ENCODE assay signal across 8 cellular contexts in genomic region chr12:101698782-101699347, GRCh38. TPM values are rescaled to one million over a fixed set of nuclear protein-coding genes. Genes with fewer than 3 reads are reported as not detected.
DNase-seq lines count a peak whose midpoint lies in the region; ATAC-seq and TF ChIP-seq lines count a peak whose summit lies in the region.

No MANE protein-coding gene starts in this region.

- peak overlapping the region; percentile 80 for H3K4me3 ChIP-seq in WI38 (ENCODE audit: low read depth, low read length)
- H3K4me3 ChIP-seq in foreskin fibroblast (ENCODE audit: low read depth in 1 of 2, low read length in 2 of 2): peak overlapping the region; percentile 54 to 80
- no peak overlapping the region for H3K4me3 ChIP-seq in trophoblast cell (ENCODE audit: low read depth, low read length)

- peaks cover 3% of the 10 kb centered on the region for H3K79me2 ChIP-seq in trophoblast cell (ENCODE audit: control insufficient read depth, insufficient read depth, low read length, poor library complexity)

- no peak overlapping the region for H4K91ac ChIP-seq in trophoblast cell (ENCODE audit: low read depth, low read length)

- H4K8ac ChIP-seq in trophoblast cell (ENCODE audit: low read depth, low read length): no peak overlapping the region

- peak overlapping the region; percentile 99 for H3K4me2 ChIP-seq in trophoblast cell (ENCODE audit: low read length)

- H3K9ac ChIP-seq in trophoblast cell (ENCODE audit: low read length): no peak overlapping the region

- no peaks in the 10 kb centered on the region for H3K36me3 Mint-ChIP-seq in stimulated activated naive CD8-positive, alpha-beta T cell treated with anti-CD3 and anti-CD28 coated beads, Interleukin-15, Interleukin-2, amounts not matched to agents 100 ng/mL and 50 ng/mL, for 24 hours (ENCODE audit: low read depth)

- no peaks in the 10 kb centered on the region for H3K27me3 ChIP-seq in trophoblast cell (ENCODE audit: insufficient read depth, low read length)

- H3K18ac ChIP-seq in trophoblast cell (ENCODE audit: low read length): no peak overlapping the region

- peak overlapping the region; percentile 88 for H3K4me3 Mint-ChIP-seq in stimulated activated naive CD8-positive, alpha-beta T cell treated with anti-CD3 and anti-CD28 coated beads, Interleukin-15, Interleukin-2, amounts not matched to agents 100 ng/mL and 50 ng/mL, for 24 hours

- ATAC-seq in stimulated activated naive CD8-positive, alpha-beta T cell treated with anti-CD3 and anti-CD28 coated beads, Interleukin-15, Interleukin-2, amounts not matched to agents 100 U/mL and 50 U/mL, for 24 hours: no peak
- no peak for ATAC-seq in HG03354 (IDR thresholded peaks at IDR 0.05; ENCODE audit: poor library complexity, severe bottlenecking, unreplicated experiment)
- no peak for ATAC-seq in HG02981 (IDR thresholded peaks at IDR 0.05; ENCODE audit: unreplicated experiment)

- H3K4me1 Mint-ChIP-seq in stimulated activated naive CD8-positive, alpha-beta T cell treated with anti-CD3 and anti-CD28 coated beads, Interleukin-15, Interleukin-2, amounts not matched to agents 100 ng/mL and 50 ng/mL, for 24 hours (ENCODE audit: low read depth): peaks cover 39% of the 10 kb centered on the region

- no peaks in the 10 kb centered on the region for H3K9me3 Mint-ChIP-seq in stimulated activated naive CD8-positive, alpha-beta T cell treated with anti-CD3 and anti-CD28 coated beads, Interleukin-15, Interleukin-2, amounts not matched to agents 100 ng/mL and 50 ng/mL, for 24 hours

- no peak overlapping the region for H3K27ac Mint-ChIP-seq in stimulated activated naive CD8-positive, alpha-beta T cell treated with anti-CD3 and anti-CD28 coated beads, Interleukin-15, Interleukin-2, amounts not matched to agents 100 ng/mL and 50 ng/mL, for 24 hours

- no peak overlapping the region for H2AK5ac ChIP-seq in trophoblast cell (ENCODE audit: low read length)

- peaks cover 7% of the 10 kb centered on the region for H3K79me1 ChIP-seq in trophoblast cell (ENCODE audit: low read length)

- H3K27me3 Mint-ChIP-seq in stimulated activated naive CD8-positive, alpha-beta T cell treated with anti-CD3 and anti-CD28 coated beads, Interleukin-15, Interleukin-2, amounts not matched to agents 100 ng/mL and 50 ng/mL, for 24 hours: no peaks in the 10 kb centered on the region

- H3K36me3 ChIP-seq in trophoblast cell (ENCODE audit: control insufficient read depth in 1 of 2, insufficient read depth in 2 of 2, low read length in 2 of 2): no peaks in the 10 kb centered on the region

- H3K27ac ChIP-seq in trophoblast cell (ENCODE audit: low read depth, low read length): no peak overlapping the region

- no peak overlapping the region for H2AFZ ChIP-seq in trophoblast cell (ENCODE audit: insufficient read depth, low read length, poor library complexity)

- no peaks in the 10 kb centered on the region for H3K9me3 ChIP-seq in trophoblast cell (ENCODE audit: insufficient read depth, low read depth, low read length)

- H4K12ac ChIP-seq in trophoblast cell (ENCODE audit: low read depth, low read length): no peak overlapping the region

- H2BK12ac ChIP-seq in trophoblast cell (ENCODE audit: low read length): no peak overlapping the region

- no peak overlapping the region for H3K23ac ChIP-seq in trophoblast cell (ENCODE audit: low read length)

- TF ChIP-seq CTCF in WI38 (IDR thresholded peaks at IDR 0.05; ENCODE audit: low read depth, low read length) (no peak), foreskin fibroblast (IDR thresholded peaks at IDR 0.05; ENCODE audit: low read depth, low read length) (peak; percentile 25)

- no CpG with 5 or more reads among the region's 12 CpGs for WGBS in trophoblast cell (ENCODE audit: extremely low coverage, insufficient coverage, insufficient read length)

- DNase-seq in stimulated activated naive CD8-positive, alpha-beta T cell treated with anti-CD3 and anti-CD28 coated beads, Interleukin-15, Interleukin-2, amounts not matched to agents 100 U/mL and 50 U/mL, for 24 hours: no peak
- DNase-seq in foreskin fibroblast: peak; percentile 13 to 51
- DNase-seq in trophoblast cell: no peak
- no peak for DNase-seq in RPMI8226

- H2BK5ac ChIP-seq in trophoblast cell (ENCODE audit: low read depth, low read length, poor library complexity): no peak overlapping the region

- no peak overlapping the region for H2BK120ac ChIP-seq in trophoblast cell (ENCODE audit: insufficient read depth, low read length, poor library complexity)

- no peak overlapping the region for H3K4ac ChIP-seq in trophoblast cell (ENCODE audit: low read depth, low read length)

- peaks cover 3 to 5% of the 10 kb centered on the region in 2 experiments for H3K4me1 ChIP-seq in trophoblast cell (ENCODE audit: control insufficient read depth in 1 of 2, insufficient read depth in 2 of 2, low read length in 2 of 2)

- no peak overlapping the region for H3K14ac ChIP-seq in trophoblast cell (ENCODE audit: low read length)

RNA-seq across cellular contexts. Expression of gene CHPT1, which starts 1.4 kb away (rescaled TPM):
- polyA plus RNA-seq in trophoblast cell (2013): 9.3 and 10.0 TPM in 2 replicates

RNA-seq across cellular contexts. Expression of gene SYCP3, which starts 40.4 kb away (rescaled TPM):
- polyA plus RNA-seq in trophoblast cell (2013): 0.04 TPM in 1 of 2 replicates, not detected in the other

Comparison
In these comparisons a context has a peak if more than half of its experiments do, and no peak if none do; other contexts are left out.
1. DNase-seq: peak in foreskin fibroblast (2 of 2); none in stimulated activated naive CD8-positive, alpha-beta T cell treated with anti-CD3 and anti-CD28 coated beads, Interleukin-15, Interleukin-2, amounts not matched to agents 100 U/mL and 50 U/mL, for 24 hours (single experiment), trophoblast cell (0 of 2) and RPMI8226 (single experiment).